Comparison of ENCODE assay signal across 1 cellular context in the genomic region with DNA sequence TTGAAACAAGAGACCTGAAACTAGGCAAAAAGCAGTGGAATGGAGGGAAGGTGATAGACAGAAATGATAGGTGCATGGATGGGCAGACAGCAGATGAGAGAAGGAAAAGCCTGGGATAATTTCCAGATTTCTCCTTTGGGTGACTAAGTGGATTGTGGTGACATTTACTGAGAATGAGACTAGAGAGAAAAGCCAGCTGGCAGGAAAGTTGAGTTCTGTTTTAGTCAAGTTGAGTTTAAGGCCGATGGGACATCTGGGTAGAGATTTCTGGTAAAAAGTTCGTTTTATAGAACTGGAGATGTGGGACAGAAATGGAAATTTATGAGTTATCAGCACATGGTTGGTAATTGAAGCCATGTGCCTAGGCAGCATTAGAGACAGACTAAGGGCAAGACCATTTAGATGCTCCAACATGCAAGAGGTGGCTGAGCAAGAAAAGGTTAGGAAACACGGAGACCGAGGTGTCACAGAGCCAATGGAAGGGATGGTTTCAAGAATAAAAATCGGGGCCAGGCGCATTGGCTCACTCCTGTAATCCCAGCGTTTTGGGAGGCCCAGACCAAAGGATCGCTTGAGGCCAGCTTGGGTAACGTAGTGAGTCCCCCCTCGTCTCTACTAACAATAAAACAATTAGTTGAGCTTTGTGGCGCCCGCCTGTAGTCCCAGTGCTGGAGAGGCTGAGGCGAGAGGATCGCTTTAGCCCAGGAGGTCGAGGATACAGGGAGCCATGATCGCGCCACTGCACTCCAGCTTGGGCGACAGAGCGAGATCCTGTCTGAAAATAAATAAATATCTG.
TF ChIP-seq lines count a peak whose summit lies in the region.

No MANE protein-coding gene starts in this region.

TF ChIP-seq in A549, 52 proteins besides CTCF, POLR2A, EP300 and RAD21 (continued from another document):
- TF ChIP-seq, protein P1, sequence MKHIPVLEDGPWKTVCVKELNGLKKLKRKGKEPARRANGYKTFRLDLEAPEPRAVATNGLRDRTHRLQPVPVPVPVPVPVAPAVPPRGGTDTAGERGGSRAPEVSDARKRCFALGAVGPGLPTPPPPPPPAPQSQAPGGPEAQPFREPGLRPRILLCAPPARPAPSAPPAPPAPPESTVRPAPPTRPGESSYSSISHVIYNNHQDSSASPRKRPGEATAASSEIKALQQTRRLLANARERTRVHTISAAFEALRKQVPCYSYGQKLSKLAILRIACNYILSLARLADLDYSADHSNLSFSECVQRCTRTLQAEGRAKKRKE (CRISPR knock-in tag; IDR thresholded peaks at IDR 0.05; ENCODE audit: low read depth), result no peak
- TF ChIP-seq, protein P2, sequence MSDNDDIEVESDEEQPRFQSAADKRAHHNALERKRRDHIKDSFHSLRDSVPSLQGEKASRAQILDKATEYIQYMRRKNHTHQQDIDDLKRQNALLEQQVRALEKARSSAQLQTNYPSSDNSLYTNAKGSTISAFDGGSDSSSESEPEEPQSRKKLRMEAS (IDR thresholded peaks at IDR 0.05), result no peak
- no peak for TF ChIP-seq RNF2 (IDR thresholded peaks at IDR 0.05; ENCODE audit: borderline replicate concordance, low read depth)
